In the genomic region with DNA sequence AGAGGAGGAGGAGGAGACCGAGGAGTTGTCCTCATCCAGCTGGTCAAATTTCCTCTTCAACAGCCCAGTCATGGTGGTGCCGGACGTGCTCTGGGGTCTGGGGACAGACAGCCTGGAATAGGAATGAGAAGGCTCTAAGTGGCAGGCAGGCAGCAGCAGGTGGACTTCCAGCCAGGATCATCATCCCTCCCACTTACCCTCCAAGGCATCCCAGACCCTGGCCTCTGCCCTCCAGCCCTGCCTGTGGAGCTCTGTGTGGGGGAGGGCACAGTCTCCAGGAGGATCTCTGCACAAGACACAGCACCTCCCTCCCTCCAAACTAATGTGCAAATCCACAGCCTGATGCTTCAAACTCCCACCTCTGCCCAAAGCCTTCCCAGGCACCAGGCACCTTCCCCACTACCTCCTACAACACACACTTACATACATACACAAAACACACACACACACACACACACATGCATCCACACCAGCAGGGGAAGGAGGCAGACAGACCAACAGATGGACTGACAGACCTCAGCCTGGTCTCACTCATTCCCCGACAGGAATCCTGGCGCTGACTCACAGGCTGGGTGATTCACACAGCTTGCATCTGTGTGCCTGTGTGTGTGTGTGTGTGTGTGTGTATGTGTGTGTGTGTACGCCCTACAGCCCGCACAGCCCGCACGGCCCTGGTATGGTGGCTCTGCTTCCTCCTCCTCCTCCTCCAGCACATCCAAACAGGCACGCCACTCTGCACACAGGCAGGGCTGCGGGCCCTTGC, we compare ENCODE assay signal across 8 cellular contexts. TPM values are rescaled to one million over a fixed set of nuclear protein-coding genes. Genes with fewer than 3 reads are reported as not detected.
A peak's percentile ranks its signal among the peaks of the same experiment; 100 is the strongest.
DNase-seq lines count a peak whose midpoint lies in the region; ATAC-seq and TF ChIP-seq lines count a peak whose summit lies in the region.

No MANE protein-coding gene starts in this region.

- peak; percentile 88 for DNase-seq in Caki2 (ENCODE audit: low read depth)
- DNase-seq in ascending aorta (ENCODE audit: low spot score in 2 of 2), result peak; percentile 81 to 95
- DNase-seq in spleen, result peak; percentile 92

- peaks cover 46% of the 10 kb centered on the region for H3K36me3 Mint-ChIP-seq in T-helper 1 cell treated with Interleukin-12 subunit alpha and Interleukin-12 subunit beta and Interleukin-4 antibody, amounts not matched to agents 30 μg/mL and 1 μg/mL, for 36 hours (ENCODE audit: low read depth)

- H3K27me3 ChIP-seq in ascending aorta (no peaks in the 10 kb centered on the region), iPS-15b (ENCODE audit: control insufficient read depth, insufficient read depth, low read length) (no peaks in the 10 kb centered on the region), spleen (replicated peaks in 1 of 7) (no peaks in the 10 kb centered on the region)

- no peak for TF ChIP-seq POLR2A in spleen (IDR thresholded peaks at IDR 0.05)

- H3K4me1 ChIP-seq in ascending aorta (peaks cover 47 to 57% of the 10 kb centered on the region in 2 donors), iPS-15b (ENCODE audit: control insufficient read depth, insufficient read depth, low read length) (peaks cover 43% of the 10 kb centered on the region), spleen (peaks cover 73 to 100% (median 97%) of the 10 kb centered on the region in 6 donors)

- H3K27ac ChIP-seq in ascending aorta, result peak overlapping the region; percentile 97 to 99
- peak overlapping the region; percentile 81 to 100 (median 98) for H3K27ac ChIP-seq in spleen

- no peaks in the 10 kb centered on the region for H3K9me3 ChIP-seq in ascending aorta
- H3K9me3 ChIP-seq in iPS-15b (ENCODE audit: control insufficient read depth, insufficient read depth, low read length), result no peaks in the 10 kb centered on the region
- no peaks in the 10 kb centered on the region for H3K9me3 ChIP-seq in spleen

- intact Hi-C loops in ascending aorta (cut with DNase I), result loop anchor here (2.0 kb wide), 1 partner anchor 40 kb away; the partner anchor contains the start of genes GORASP1 and TTC21A
- intact Hi-C loops in spleen (cut with DNase I; ENCODE audit: low total_unique reads), result no loop called here

- H3K9ac ChIP-seq in iPS-15b (ENCODE audit: low read depth, low read length), result peak overlapping the region; percentile 24

- peak in 1 of 3 experiments; percentile 18 for TF ChIP-seq CTCF in ascending aorta (IDR thresholded peaks at IDR 0.05)
- TF ChIP-seq CTCF in spleen (IDR thresholded peaks at IDR 0.05 in 8 of 11, conservative IDR thresholded peaks at IDR 0.05 in 3 of 11), result no peak

- H3K36me3 ChIP-seq in ascending aorta, result peaks cover 47 to 48% of the 10 kb centered on the region in 2 donors
- H3K36me3 ChIP-seq in iPS-15b (ENCODE audit: control insufficient read depth, insufficient read depth, low read length), result peaks cover 38% of the 10 kb centered on the region
- peaks cover 5 to 49% (median 43%) of the 10 kb centered on the region in 6 donors for H3K36me3 ChIP-seq in spleen

- H3K4me3 ChIP-seq in ascending aorta (peak overlapping the region; percentile 36 to 91), iPS-15b (ENCODE audit: low read depth, low read length) (no peak overlapping the region), spleen (peak overlapping the region in 4 of 8 donors; percentile 25 to 60 (median 30))

- no peaks in the 10 kb centered on the region for H3K27me3 Mint-ChIP-seq in T-helper 1 cell treated with Interleukin-12 subunit alpha and Interleukin-12 subunit beta and Interleukin-4 antibody, amounts not matched to agents 30 μg/mL and 1 μg/mL, for 36 hours (ENCODE audit: low read depth)

- WGBS in spleen, 5 donors, result 14 to 28% (median 20%) methylated on average over 10 to 11 of the region's 11 CpGs

- H3K27ac Mint-ChIP-seq in T-helper 1 cell treated with Interleukin-12 subunit alpha and Interleukin-12 subunit beta and Interleukin-4 antibody, amounts not matched to agents 30 μg/mL and 1 μg/mL, for 36 hours, result peak overlapping the region; percentile 97

- peak overlapping the region; percentile 96 for H3K4me3 Mint-ChIP-seq in T-helper 1 cell treated with Interleukin-12 subunit alpha and Interleukin-12 subunit beta and Interleukin-4 antibody, amounts not matched to agents 30 μg/mL and 1 μg/mL, for 36 hours

- ATAC-seq in HG03159 (IDR thresholded peaks at IDR 0.05; ENCODE audit: unreplicated experiment) (peak; percentile 14), GM18861 (IDR thresholded peaks at IDR 0.05; ENCODE audit: unreplicated experiment) (no peak), HG03280 (IDR thresholded peaks at IDR 0.05; ENCODE audit: unreplicated experiment) (no peak)

- in situ Hi-C loops in Caki2 (cut with HindIII; ENCODE audit: low pct_unique_long_range_greater_than_20kb, low sequenced_read_pairs), result no loop called here

- no peaks in the 10 kb centered on the region for H3K9me3 Mint-ChIP-seq in T-helper 1 cell treated with Interleukin-12 subunit alpha and Interleukin-12 subunit beta and Interleukin-4 antibody, amounts not matched to agents 30 μg/mL and 1 μg/mL, for 36 hours

- H3K4me1 Mint-ChIP-seq in T-helper 1 cell treated with Interleukin-12 subunit alpha and Interleukin-12 subunit beta and Interleukin-4 antibody, amounts not matched to agents 30 μg/mL and 1 μg/mL, for 36 hours (ENCODE audit: low read depth), result peaks cover 60% of the 10 kb centered on the region

RNA-seq across cellular contexts. Expression of gene CSRNP1, which starts 6.6 kb away (rescaled TPM):
- total RNA-seq in Caki2 (2014; rRNA removed; shearing (Covaris generic); ENCODE audit: low replicate concordance), result 6.5 and 7.4 TPM in 2 replicates
- total RNA-seq in ascending aorta, result 176 TPM
- 10 to 100 TPM; 18.2 to 57.0 (median 34.6) TPM for total RNA-seq in spleen
- polyA plus RNA-seq in spleen, result 10 to 100 TPM in 2 of 3 donors, 1 to 10 TPM in 1; 7.1 to 15.1 (median 10.2) TPM

RNA-seq across cellular contexts. Expression of gene TTC21A, which starts 39.3 kb away (rescaled TPM):
- total RNA-seq in Caki2 (2014; rRNA removed; shearing (Covaris generic); ENCODE audit: low replicate concordance), result 0.54 and 0.96 TPM in 2 replicates
- 0.43 TPM for total RNA-seq in ascending aorta
- 10 to 100 TPM; 11.6 to 17.5 (median 13.2) TPM for total RNA-seq in spleen
- polyA plus RNA-seq in spleen, result 10 to 100 TPM; 15.2 to 34.3 (median 18.6) TPM

RNA-seq across cellular contexts. Expression of gene GORASP1, which starts 39.4 kb away (rescaled TPM):
- 26.8 and 33.3 TPM in 2 replicates for total RNA-seq in Caki2 (2014; rRNA removed; shearing (Covaris generic); ENCODE audit: low replicate concordance)
- total RNA-seq in ascending aorta, result 186 TPM
- total RNA-seq in spleen, result 10 to 100 TPM; 47.3 to 74.5 (median 65.5) TPM
- 10 to 100 TPM; 20.6 to 35.5 (median 26.3) TPM for polyA plus RNA-seq in spleen

RNA-seq across cellular contexts. Expression of gene XIRP1, which starts 45.6 kb away (rescaled TPM):
- total RNA-seq in Caki2 (2014; rRNA removed; shearing (Covaris generic); ENCODE audit: low replicate concordance), result not detected in 2 replicates
- not detected for total RNA-seq in ascending aorta
- total RNA-seq in spleen, result under 1 TPM in 4 of 7 donors, not detected in 3; 0.09 to 0.70 (median 0.39) TPM
- polyA plus RNA-seq in spleen, result under 1 TPM; 0.06 to 0.30 (median 0.12) TPM
